In genomic region chr3:119347036-119347435, GRCh38 we compare ENCODE assay signal across 23 cellular contexts. TPM values are rescaled to one million over a fixed set of nuclear protein-coding genes. Genes with fewer than 3 reads are reported as not detected.
DNase-seq lines count a peak whose midpoint lies in the region; ATAC-seq and TF ChIP-seq lines count a peak whose summit lies in the region.
"Had no signal": no experiment of that assay in that cellular context is flagged by ENCODE, and none has a peak within 500 bp of the region (broad histone marks: within the 10 kb centered on the region; RNA-seq: fewer than 3 reads in every experiment).

No MANE protein-coding gene starts in this region.

- no peak overlapping the region for H3K14ac ChIP-seq in mesenchymal stem cell (ENCODE audit: low read length in 2 of 2)

- in situ Hi-C loops in gastrocnemius medialis (cut with MboI; ENCODE audit: low sequenced_read_pairs in 4 of 4): no loop called here

- TF ChIP-seq CTCF in left ventricle myocardium inferior (IDR thresholded peaks at IDR 0.05; ENCODE audit: borderline replicate concordance) (no peak), gastrocnemius medialis (IDR thresholded peaks at IDR 0.05 in 4 of 5, conservative IDR thresholded peaks at IDR 0.05 in 1 of 5) (no peak), upper lobe of left lung (IDR thresholded peaks at IDR 0.05) (no peak)

- H3K27ac ChIP-seq in left ventricle myocardium inferior (replicated peaks) (peak overlapping the region; percentile 56), mesenchymal stem cell (ENCODE audit: low read length, poor library complexity, severe bottlenecking) (no peak overlapping the region), gastrocnemius medialis (peak overlapping the region in 3 of 4 donors; percentile 24 to 58 (median 38)), upper lobe of left lung (peak overlapping the region; percentile 44 to 88 (median 64))
- H3K27ac ChIP-seq: 22Rv1, C4-2B had no signal

- intact Hi-C loops in left ventricle myocardium inferior (cut with micrococcal nuclease): no loop called here
- intact Hi-C loops in cardiac septum (cut with DNase I): no loop called here
- intact Hi-C loops in gastrocnemius medialis (cut with DNase I; ENCODE audit: low total_unique reads): no loop called here

- no peak overlapping the region for H3K4ac ChIP-seq in mesenchymal stem cell (ENCODE audit: low read depth in 1 of 2, low read length in 2 of 2)

- H4K8ac ChIP-seq in mesenchymal stem cell (ENCODE audit: low read length): no peak overlapping the region

- no peak overlapping the region for H2AK5ac ChIP-seq in mesenchymal stem cell (ENCODE audit: low read length, severe bottlenecking)

- peak overlapping the region in 1 of 2 experiments; percentile 78 for H2BK12ac ChIP-seq in mesenchymal stem cell (ENCODE audit: low read length in 2 of 2)

- H2BK5ac ChIP-seq in mesenchymal stem cell (ENCODE audit: low read depth, low read length, poor library complexity, severe bottlenecking): no peak overlapping the region

- ATAC-seq in gastrocnemius medialis: no peak
- ATAC-seq in upper lobe of left lung (ENCODE audit: low FRiP score in 2 of 2): no peak
- ATAC-seq: CD8-positive, alpha-beta T cell; GM23338 had no signal

- no peak overlapping the region for H3K4me2 ChIP-seq in mesenchymal stem cell (ENCODE audit: low read length, poor library complexity, severe bottlenecking)
- H3K4me2 ChIP-seq: GM23338 had no signal

- H2AFZ ChIP-seq in mesenchymal stem cell (ENCODE audit: low read depth, low read length): no peak overlapping the region
- H2AFZ ChIP-seq: GM23338 had no signal

- H3K9me3 ChIP-seq in left ventricle myocardium inferior (replicated peaks) (no peaks in the 10 kb centered on the region), mesenchymal stem cell (ENCODE audit: control insufficient read depth, low read length) (no peaks in the 10 kb centered on the region), gastrocnemius medialis (no peaks in the 10 kb centered on the region), upper lobe of left lung (no peaks in the 10 kb centered on the region)
- H3K9me3 ChIP-seq: Caco-2 had no signal

- H2BK15ac ChIP-seq in mesenchymal stem cell (ENCODE audit: low read depth, poor library complexity, severe bottlenecking): no peak overlapping the region

- 100% methylated on average over 2 of the region's 3 CpGs for WGBS in mesenchymal stem cell
- WGBS in upper lobe of left lung, 2 donors: 66 to 73% methylated on average over 3 of the region's 3 CpGs

- no peak overlapping the region for H3K4me3 ChIP-seq in left ventricle myocardium inferior
- H3K4me3 ChIP-seq in mesenchymal stem cell (ENCODE audit: insufficient read depth in 1 of 2, low read depth in 1 of 2, low read length in 2 of 2): no peak overlapping the region
- no peak overlapping the region for H3K4me3 ChIP-seq in gastrocnemius medialis
- H3K4me3 ChIP-seq in upper lobe of left lung: no peak overlapping the region
- H3K4me3 ChIP-seq: GM23338 had no signal

- H3K23ac ChIP-seq in mesenchymal stem cell (ENCODE audit: low read length in 2 of 2): no peak overlapping the region

- peak overlapping the region; percentile 17 to 60 for H3K18ac ChIP-seq in mesenchymal stem cell (ENCODE audit: low read depth in 1 of 2, low read length in 2 of 2)

- H3K4me1 ChIP-seq in left ventricle myocardium inferior (peaks cover 95% of the 10 kb centered on the region), mesenchymal stem cell (ENCODE audit: control insufficient read depth, insufficient read depth, low read depth, low read length) (peaks cover 3% of the 10 kb centered on the region), gastrocnemius medialis (peaks cover 4 to 18% of the 10 kb centered on the region in 2 donors), upper lobe of left lung (peaks cover 45 to 85% (median 69%) of the 10 kb centered on the region in 4 donors)

- H3K36me3 ChIP-seq in left ventricle myocardium inferior (no peaks in the 10 kb centered on the region), mesenchymal stem cell (ENCODE audit: control insufficient read depth in 1 of 2, insufficient read depth in 2 of 2, low read depth in 1 of 2, low read length in 2 of 2) (peaks cover 0 to 6% of the 10 kb centered on the region in 2 experiments), gastrocnemius medialis (no peaks in the 10 kb centered on the region), upper lobe of left lung (no peaks in the 10 kb centered on the region)

- H4K91ac ChIP-seq in mesenchymal stem cell (ENCODE audit: low read length): no peak overlapping the region

- H3K27me3 ChIP-seq in left ventricle myocardium inferior (ENCODE audit: low read depth) (no peaks in the 10 kb centered on the region), mesenchymal stem cell (ENCODE audit: control insufficient read depth in 1 of 2, insufficient read depth in 1 of 2, low read length in 2 of 2) (no peaks in the 10 kb centered on the region), gastrocnemius medialis (no peaks in the 10 kb centered on the region), upper lobe of left lung (no peaks in the 10 kb centered on the region)

- TF ChIP-seq POLR2A in gastrocnemius medialis (IDR thresholded peaks at IDR 0.05) (no peak), upper lobe of left lung (IDR thresholded peaks at IDR 0.05) (no peak)

- H3K9ac ChIP-seq in mesenchymal stem cell (ENCODE audit: low read length): no peak overlapping the region

- H3K79me1 ChIP-seq in mesenchymal stem cell (replicated peaks; ENCODE audit: low read length, poor library complexity, severe bottlenecking): peaks cover 34% of the 10 kb centered on the region

- TF ChIP-seq EP300 in upper lobe of left lung (IDR thresholded peaks at IDR 0.05): no peak

- no peak overlapping the region for H2BK120ac ChIP-seq in mesenchymal stem cell (ENCODE audit: low read depth, low read length)

- no peak for DNase-seq in left ventricle myocardium inferior
- no peak for DNase-seq in cardiac septum (ENCODE audit: low spot score)
- no peak for DNase-seq in mesenchymal stem cell
- DNase-seq in gastrocnemius medialis: no peak
- no peak for DNase-seq in upper lobe of left lung
- no peak for DNase-seq in NCI-H2029 treated with DMSO at 0.1 percent for 48 hours (lab: John Stamatoyannopoulos, UW)
- DNase-seq in NCI-H2196 (lab: John Stamatoyannopoulos, UW; ENCODE audit: unreplicated experiment): no peak
- no peak for DNase-seq in T-helper 2 cell
- DNase-seq: Caco-2; CD8-positive, alpha-beta T cell; H9; KG1; MM.1S; NCI-H1694; NCI-H2081; NCI-H226; NCI-H510A treated with DMSO at 0.1 percent for 48 hours; NCI-H748 treated with DMSO at 0.1 percent for 48 hours; NK-92 treated with Interleukin-12 subunit alpha and Interleukin-12 subunit beta, amount 100 ng/mL, for 24 hours; PC-3 had no signal

RNA-seq across cellular contexts. Expression of gene ARHGAP31, which starts 52.9 kb away (rescaled TPM):
- total RNA-seq in left ventricle myocardium inferior (38.0 TPM), cardiac septum (35.7 TPM), gastrocnemius medialis (1 to 10 TPM; 6.2 to 9.7 (median 7.3) TPM), upper lobe of left lung (10 to 100 TPM; 47.1 to 91.0 (median 66.2) TPM)
- 6.4 TPM for polyA plus RNA-seq in mesenchymal stem cell (2013, experiment 1 of 2)
- 6.3 TPM for polyA plus RNA-seq in mesenchymal stem cell (2013, experiment 2 of 2)
